Comparison of ENCODE assay signal across 7 cellular contexts in the genomic region with DNA sequence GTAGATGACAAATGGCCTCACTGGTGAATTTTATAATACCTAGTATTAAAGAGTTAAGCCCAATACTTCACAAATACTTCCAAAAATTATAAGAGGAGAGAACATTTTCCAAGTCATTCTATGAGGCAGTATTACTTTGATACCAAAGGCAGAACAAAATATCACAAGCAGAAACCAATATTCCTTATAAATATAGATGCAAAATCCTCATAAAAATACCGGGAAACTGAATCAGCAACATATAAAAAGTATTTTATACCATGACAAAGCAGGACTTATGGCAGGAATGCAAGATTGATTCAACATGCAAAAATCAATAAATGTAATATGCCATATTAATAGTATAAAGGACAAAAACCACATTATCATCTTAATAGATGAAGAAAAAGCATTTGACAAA.
"Had no signal": no experiment of that assay in that cellular context is flagged by ENCODE, and none has a peak within 500 bp of the region (broad histone marks: within the 10 kb centered on the region; RNA-seq: fewer than 3 reads in every experiment).

No MANE protein-coding gene starts in this region.

- H3K4me3 ChIP-seq: K562 had no signal

- FAIRE-seq: HepG2, HTR-8/SVneo, K562 had no signal

- ATAC-seq: HepG2, K562 had no signal

- H3K4me3 Mint-ChIP-seq: IgD-negative memory B cell had no signal

- H3K27ac Mint-ChIP-seq: IgD-negative memory B cell had no signal

- DNase-seq: IMR-90, KBM-7, KG1 had no signal

- H3K27me3 Mint-ChIP-seq: IgD-negative memory B cell had no signal
